10 cellular contexts compared by ENCODE assay signal in the genomic region with DNA sequence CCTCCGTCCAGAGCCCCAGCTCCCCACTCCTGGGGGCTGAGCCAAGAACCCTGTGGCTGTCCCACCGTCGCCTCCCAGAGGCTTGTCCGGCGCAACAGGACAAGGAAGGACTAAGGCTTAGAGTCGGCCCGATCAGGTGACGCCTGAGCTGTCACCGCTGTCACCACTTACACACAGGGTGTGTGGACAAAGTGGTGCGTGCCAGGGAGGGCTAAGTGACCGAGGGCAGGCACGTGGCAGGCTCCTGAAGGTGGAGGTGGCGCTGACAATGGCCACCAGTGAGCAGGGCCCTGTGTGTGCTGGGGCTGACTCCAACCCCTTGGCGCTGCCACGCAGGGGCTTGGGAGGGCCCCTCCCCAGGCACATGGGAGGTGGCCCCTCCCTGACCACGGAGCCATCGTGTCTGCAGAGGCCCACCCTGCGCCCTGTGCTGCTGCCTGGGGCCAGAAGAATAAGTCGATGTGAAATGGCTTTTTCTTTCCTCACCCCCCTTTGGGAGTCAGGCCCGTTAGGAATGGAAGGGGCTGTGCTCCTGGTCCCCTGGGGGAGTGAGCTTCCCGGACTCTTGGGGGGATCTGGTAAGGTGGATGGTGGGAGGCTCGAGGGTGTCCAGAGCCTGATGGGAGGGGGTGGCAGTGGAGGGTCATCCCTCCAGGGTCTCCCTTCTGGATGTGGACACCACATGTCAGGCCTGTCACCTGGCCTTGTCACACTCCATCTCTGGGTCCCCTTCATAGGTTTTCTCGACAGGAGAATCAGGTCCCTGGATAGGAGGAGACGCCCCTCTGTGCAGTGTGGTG. TPM values are rescaled to one million over a fixed set of nuclear protein-coding genes. Genes with fewer than 3 reads are reported as not detected.
DNase-seq lines count a peak whose midpoint lies in the region; ATAC-seq and TF ChIP-seq lines count a peak whose summit lies in the region.
"Had no signal": no experiment of that assay in that cellular context is flagged by ENCODE, and none has a peak within 500 bp of the region (broad histone marks: within the 10 kb centered on the region; RNA-seq: fewer than 3 reads in every experiment).

No MANE protein-coding gene starts in this region.

- H3K9me3 ChIP-seq in breast epithelium (no peaks in the 10 kb centered on the region), mammary epithelial cell (replicated peaks; ENCODE audit: insufficient read depth, low read length) (no peaks in the 10 kb centered on the region), upper lobe of left lung (no peaks in the 10 kb centered on the region)

- H3K27me3 ChIP-seq in breast epithelium (no peaks in the 10 kb centered on the region), mammary epithelial cell (ENCODE audit: insufficient read depth, low read length) (no peaks in the 10 kb centered on the region), upper lobe of left lung (no peaks in the 10 kb centered on the region), brain microvascular endothelial cell (replicated peaks) (no peaks in the 10 kb centered on the region)

- DNase-seq in breast epithelium (ENCODE audit: low spot score in 2 of 2) (no peak), mammary epithelial cell (no peak), left ventricle myocardium superior (peak; percentile 88), upper lobe of left lung (peak; percentile 76 to 79), brain microvascular endothelial cell (no peak)
- no peak for DNase-seq in stimulated activated CD4-positive, alpha-beta T cell treated with anti-CD3 and anti-CD28 coated beads, Interleukin-4, amount 100 ng/mL, for 24 hours
- DNase-seq: cortex of kidney; stimulated activated CD4-positive, alpha-beta T cell treated with anti-CD3 and anti-CD28 coated beads, Interleukin-2, amount 100 ng/mL, for 24 hours had no signal

- intact Hi-C loops in breast epithelium (cut with DNase I; ENCODE audit: low total_unique reads), result no loop called here
- intact Hi-C loops in mammary epithelial cell (cut with micrococcal nuclease), result loop anchor here (5.0 kb wide), 1 partner anchor 38 kb away; a partner anchor contains a TSS
- intact Hi-C loops in left ventricle myocardium superior (cut with micrococcal nuclease), result no loop called here

- TF ChIP-seq EP300 in upper lobe of left lung (IDR thresholded peaks at IDR 0.05), result no peak

- H3K79me2 ChIP-seq in mammary epithelial cell (ENCODE audit: insufficient read depth, low read length), result peaks cover 4% of the 10 kb centered on the region
- H3K79me2 ChIP-seq: parathyroid adenoma had no signal

- no peak overlapping the region for H3K9ac ChIP-seq in mammary epithelial cell (ENCODE audit: insufficient read depth, low read length)
- H3K9ac ChIP-seq: parathyroid adenoma had no signal

- no peaks in the 10 kb centered on the region for H4K20me1 ChIP-seq in mammary epithelial cell (ENCODE audit: insufficient read depth, low read length)

- TF ChIP-seq POLR2A in breast epithelium (IDR thresholded peaks at IDR 0.05) (no peak), upper lobe of left lung (IDR thresholded peaks at IDR 0.05) (no peak)

- H3K4me3 ChIP-seq in breast epithelium (no peak overlapping the region), mammary epithelial cell (replicated peaks in 1 of 3; ENCODE audit: insufficient read depth in 1 of 3, low read depth in 2 of 3, low read length in 3 of 3) (no peak overlapping the region), upper lobe of left lung (no peak overlapping the region), brain microvascular endothelial cell (ENCODE audit: low read depth, low read length) (no peak overlapping the region)

- peak overlapping the region; percentile 52 to 66 for H3K27ac ChIP-seq in breast epithelium
- H3K27ac ChIP-seq in mammary epithelial cell (ENCODE audit: insufficient read depth, low read depth, low read length), result no peak overlapping the region
- peak overlapping the region; percentile 28 to 88 (median 72) for H3K27ac ChIP-seq in upper lobe of left lung
- no peak overlapping the region for H3K27ac ChIP-seq in brain microvascular endothelial cell
- H3K27ac ChIP-seq: parathyroid adenoma had no signal

- no TSS peak for BruUV-seq in mammary epithelial cell (replicated peaks; lab: Mats Ljungman, UMichigan)

- CTCF ChIA-PET in mammary epithelial cell (lab: Charles Lee; ENCODE audit: low non-redundant PET), result interaction anchor here (0.6 kb wide), 1 partner anchor 11 kb away, joined by 3 read pairs; no protein-coding TSS in a partner anchor

- peak; percentile 83 for ATAC-seq in left ventricle myocardium superior
- ATAC-seq in upper lobe of left lung (ENCODE audit: low FRiP score in 2 of 2), result peak in 1 of 2 donors; percentile 67

- in situ Hi-C loops in mammary epithelial cell (cut with MboI; ENCODE audit: low sequenced_read_pairs in 2 of 2) (loop anchor here in 1 of 2 donors (10.0 to 25.0 kb wide), 2 partner anchors 70 to 313 kb away; no protein-coding TSS in a partner anchor), brain microvascular endothelial cell (cut with HindIII; ENCODE audit: low pct_ligation_motif_present, low sequenced_read_pairs) (no loop called here)

- H3K4me2 ChIP-seq in mammary epithelial cell (ENCODE audit: insufficient read depth, low read depth, low read length), result no peak overlapping the region

- H2AFZ ChIP-seq in mammary epithelial cell (ENCODE audit: low read depth, low read length), result no peak overlapping the region
- H2AFZ ChIP-seq: parathyroid adenoma had no signal

- 72% methylated on average over 7 of the region's 24 CpGs for WGBS in mammary epithelial cell (ENCODE audit: low coverage, missing lambda C conversion rate)
- 35 to 73% methylated on average over 6 to 21 of the region's 24 CpGs for WGBS in upper lobe of left lung, 2 donors

- dilution Hi-C loops in mammary epithelial cell (cut with HindIII; ENCODE audit: low sequenced_read_pairs), result no loop called here

- TF ChIP-seq CTCF in breast epithelium (IDR thresholded peaks at IDR 0.05), result no peak
- TF ChIP-seq CTCF in mammary epithelial cell (conservative IDR thresholded peaks at IDR 0.05 in 1 of 2, IDR thresholded peaks at IDR 0.05 in 1 of 2; ENCODE audit: extremely low read depth in 1 of 2, insufficient read depth in 1 of 2, low read depth in 1 of 2, low read length in 2 of 2), result no peak
- peak in 1 of 6 experiments; percentile 7 for TF ChIP-seq CTCF in upper lobe of left lung (IDR thresholded peaks at IDR 0.05)
- no peak for TF ChIP-seq CTCF in brain microvascular endothelial cell (IDR thresholded peaks at IDR 0.05; ENCODE audit: low read depth, low read length, missing control alignments)

- H3K36me3 ChIP-seq in breast epithelium (no peaks in the 10 kb centered on the region), mammary epithelial cell (ENCODE audit: insufficient read depth, low read length) (no peaks in the 10 kb centered on the region), upper lobe of left lung (no peaks in the 10 kb centered on the region), brain microvascular endothelial cell (replicated peaks) (no peaks in the 10 kb centered on the region)

- H3K4me1 ChIP-seq in breast epithelium (peaks cover 9 to 14% of the 10 kb centered on the region in 2 donors), mammary epithelial cell (ENCODE audit: insufficient read depth, low read length) (peaks cover 36% of the 10 kb centered on the region), upper lobe of left lung (peaks cover 26 to 40% (median 34%) of the 10 kb centered on the region in 4 donors)
- H3K4me1 ChIP-seq: parathyroid adenoma had no signal

RNA-seq across cellular contexts. Expression of a gene that starts 2.6 kb away (rescaled TPM):
- total RNA-seq in breast epithelium (10 to 100 TPM in 1 of 3 donors, 1 to 10 TPM in 2; 5.6 to 19.0 (median 8.6) TPM), mammary epithelial cell (10 to 100 TPM; 34.3 to 34.4 TPM), left ventricle myocardium superior (61.7 TPM), upper lobe of left lung (10 to 100 TPM; 10.0 to 78.6 (median 24.2) TPM)
- polyA plus RNA-seq in mammary epithelial cell, result 9.1 TPM
- 2.2 TPM for polyA minus RNA-seq in mammary epithelial cell

RNA-seq across cellular contexts. Expression of a gene that starts 20.8 kb away (rescaled TPM):
- total RNA-seq in breast epithelium (not detected), mammary epithelial cell (under 1 TPM in 1 of 2 donors, not detected in 1; 0.05 TPM), left ventricle myocardium superior (not detected), upper lobe of left lung (10 to 100 TPM in 3 of 6 donors, 1 to 10 TPM in 2, under 1 TPM in 1; 0.17 to 22.3 (median 10.0) TPM)
- not detected for polyA plus RNA-seq in mammary epithelial cell
- not detected for polyA minus RNA-seq in mammary epithelial cell
- total RNA-seq: lung microvascular endothelial cell had no signal

RNA-seq across cellular contexts. Expression of a gene that starts 38.8 kb away (rescaled TPM):
- total RNA-seq in breast epithelium (10 to 100 TPM; 35.4 to 57.4 (median 40.0) TPM), mammary epithelial cell (10 to 100 TPM; 11.7 to 33.9 TPM), left ventricle myocardium superior (40.2 TPM), upper lobe of left lung (10 to 100 TPM in 5 of 6 donors, 1 to 10 TPM in 1; 5.2 to 35.9 (median 19.4) TPM)
- polyA plus RNA-seq in mammary epithelial cell, result 13.8 TPM
- not detected for polyA minus RNA-seq in mammary epithelial cell

RNA-seq across cellular contexts. Expression of a gene that starts 48.8 kb away (rescaled TPM):
- total RNA-seq in breast epithelium (1 to 10 TPM; 3.0 to 7.6 (median 3.3) TPM), mammary epithelial cell (1 to 10 TPM in 1 of 2 donors, under 1 TPM in 1; 0.47 to 1.0 TPM), left ventricle myocardium superior (0.79 TPM), upper lobe of left lung (10 to 100 TPM in 5 of 6 donors, 1 to 10 TPM in 1; 3.5 to 30.4 (median 16.8) TPM)
- polyA plus RNA-seq in mammary epithelial cell, result 0.14 TPM
- polyA minus RNA-seq in mammary epithelial cell, result not detected

Comparison
In these comparisons a context has a peak if more than half of its experiments do, and no peak if none do; other contexts are left out.
1. H3K27ac ChIP-seq: peak in breast epithelium (2 of 2) and upper lobe of left lung (4 of 4); none in mammary epithelial cell (single experiment) and brain microvascular endothelial cell (single experiment).
2. DNase-seq: peak in left ventricle myocardium superior (single experiment) and upper lobe of left lung (2 of 2); none in breast epithelium (0 of 2), mammary epithelial cell (single experiment), brain microvascular endothelial cell (single experiment) and stimulated activated CD4-positive, alpha-beta T cell treated with anti-CD3 and anti-CD28 coated beads, Interleukin-4, amount 100 ng/mL, for 24 hours (single experiment).